ENCODE assay signal across 8 cellular contexts in the genomic region with DNA sequence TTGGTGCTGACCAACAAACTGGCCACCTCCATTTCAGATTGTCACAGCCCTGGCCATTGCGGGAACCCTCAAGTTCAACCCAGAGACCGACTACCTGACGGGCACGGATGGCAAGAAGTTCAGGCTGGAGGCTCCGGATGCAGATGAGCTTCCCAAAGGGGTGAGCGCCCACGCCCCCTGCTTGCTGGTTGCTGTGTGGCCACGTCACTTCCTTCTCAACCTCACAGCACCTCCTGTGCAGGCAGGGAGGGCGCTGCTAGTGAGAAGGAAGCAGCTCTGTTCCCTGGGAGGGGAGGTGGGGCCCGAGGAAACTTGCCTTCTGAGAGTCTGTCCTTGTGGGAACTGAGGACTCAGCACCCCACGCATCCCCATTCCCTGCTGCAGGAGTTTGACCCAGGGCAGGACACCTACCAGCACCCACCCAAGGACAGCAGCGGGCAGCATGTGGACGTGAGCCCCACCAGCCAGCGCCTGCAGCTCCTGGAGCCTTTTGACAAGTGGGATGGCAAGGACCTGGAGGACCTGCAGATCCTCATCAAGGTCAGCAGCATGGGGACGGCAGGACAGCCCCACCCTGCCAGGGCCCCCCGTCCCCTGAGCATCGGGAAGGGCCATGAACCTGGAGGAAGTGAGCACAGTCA. TPM values are rescaled to one million over a fixed set of nuclear protein-coding genes. Genes with fewer than 3 reads are reported as not detected.
A peak's percentile ranks its signal among the peaks of the same experiment; 100 is the strongest.
DNase-seq lines count a peak whose midpoint lies in the region; ATAC-seq and TF ChIP-seq lines count a peak whose summit lies in the region.

No MANE protein-coding gene starts in this region.

- H3K9me3 ChIP-seq in CD8-positive, alpha-beta T cell (ENCODE audit: low read length), result no peaks in the 10 kb centered on the region
- no peaks in the 10 kb centered on the region for H3K9me3 ChIP-seq in prostate gland
- no peaks in the 10 kb centered on the region for H3K9me3 ChIP-seq in trophoblast cell (ENCODE audit: insufficient read depth, low read depth, low read length)

- POLR2A ChIA-PET in CD8-positive, alpha-beta T cell (lab: Charles Lee), result interaction anchor here (0.6 to 3.4 kb wide), 7 partner anchors 19 to 145 kb away, joined by 3 to 14 read pairs (median 4); a partner anchor contains a TSS

- no peaks in the 10 kb centered on the region for H3K27me3 Mint-ChIP-seq in CD8-positive, alpha-beta T cell (ENCODE audit: low read depth)

- H4K12ac ChIP-seq in trophoblast cell (ENCODE audit: low read depth, low read length), result no peak overlapping the region

- no peak for TF ChIP-seq POLR2A in prostate gland (IDR thresholded peaks at IDR 0.05)

- no peak overlapping the region for H4K8ac ChIP-seq in trophoblast cell (ENCODE audit: low read depth, low read length)

- H3K36me3 Mint-ChIP-seq in CD8-positive, alpha-beta T cell, result peaks cover 58% of the 10 kb centered on the region

- no peak overlapping the region for H3K23ac ChIP-seq in trophoblast cell (ENCODE audit: low read length)

- H3K9ac ChIP-seq in trophoblast cell (ENCODE audit: low read length), result no peak overlapping the region

- CTCF ChIA-PET in CD8-positive, alpha-beta T cell (lab: Charles Lee), result interaction anchor here (1.0 to 6.8 kb wide), 7 partner anchors 10 to 602 kb away, joined by 3 to 132 read pairs (median 4); no protein-coding TSS in a partner anchor

- peak overlapping the region; percentile 49 for H3K27ac Mint-ChIP-seq in CD8-positive, alpha-beta T cell

- H2BK120ac ChIP-seq in trophoblast cell (ENCODE audit: insufficient read depth, low read length, poor library complexity), result no peak overlapping the region

- H3K14ac ChIP-seq in trophoblast cell (ENCODE audit: low read length), result no peak overlapping the region

- peaks cover 46% of the 10 kb centered on the region for H3K36me3 ChIP-seq in CD8-positive, alpha-beta T cell (ENCODE audit: insufficient read depth, low read length)
- H3K36me3 ChIP-seq in prostate gland (peaks cover 0 to 16% of the 10 kb centered on the region in 2 donors), trophoblast cell (ENCODE audit: control insufficient read depth in 1 of 2, insufficient read depth in 2 of 2, low read length in 2 of 2) (peaks cover 63 to 68% of the 10 kb centered on the region in 2 experiments)

- H4K91ac ChIP-seq in trophoblast cell (ENCODE audit: low read depth, low read length), result no peak overlapping the region

- intact Hi-C loops in CD8-positive, alpha-beta T cell (cut with DNase I, micrococcal nuclease), result loop anchor here in 1 of 2 experiments (2.0 kb wide), 1 partner anchor 56 kb away; a partner anchor contains a TSS
- intact Hi-C loops in prostate gland (cut with DNase I), result loop anchor here (10.0 kb wide), 1 partner anchor 220 kb away; a partner anchor contains a TSS

- H3K4ac ChIP-seq in trophoblast cell (ENCODE audit: low read depth, low read length), result no peak overlapping the region

- no peaks in the 10 kb centered on the region for H3K9me3 Mint-ChIP-seq in CD8-positive, alpha-beta T cell

- no peak overlapping the region for H3K4me3 Mint-ChIP-seq in CD8-positive, alpha-beta T cell

- no peaks in the 10 kb centered on the region for H3K79me1 ChIP-seq in trophoblast cell (ENCODE audit: low read length)

- H3K27me3 ChIP-seq in CD8-positive, alpha-beta T cell (ENCODE audit: insufficient read depth, low read length), result no peaks in the 10 kb centered on the region
- H3K27me3 ChIP-seq in prostate gland (replicated peaks; ENCODE audit: insufficient read depth) (no peaks in the 10 kb centered on the region), trophoblast cell (ENCODE audit: insufficient read depth, low read length) (no peaks in the 10 kb centered on the region)

- no peak overlapping the region for H2BK5ac ChIP-seq in trophoblast cell (ENCODE audit: low read depth, low read length, poor library complexity)

- no peak overlapping the region for H2AFZ ChIP-seq in trophoblast cell (ENCODE audit: insufficient read depth, low read length, poor library complexity)

- peak overlapping the region; percentile 25 for H3K4me3 ChIP-seq in CD8-positive, alpha-beta T cell (ENCODE audit: low read depth, low read length)
- H3K4me3 ChIP-seq in prostate gland, result no peak overlapping the region
- no peak overlapping the region for H3K4me3 ChIP-seq in trophoblast cell (ENCODE audit: low read depth, low read length)

- peaks cover 15% of the 10 kb centered on the region for H3K4me1 Mint-ChIP-seq in CD8-positive, alpha-beta T cell (ENCODE audit: low read depth)

- DNase-seq in CD8-positive, alpha-beta T cell, result peak; percentile 15 to 82 (median 65)
- DNase-seq in central memory CD4-positive, alpha-beta T cell, result peak; percentile 70
- no peak for DNase-seq in prostate gland (ENCODE audit: low spot score)
- DNase-seq in trophoblast cell, result no peak
- no peak for DNase-seq in HPDE6-E6E7 (ENCODE audit: extremely low spot score)
- no peak for DNase-seq in NCI-H345 (lab: John Stamatoyannopoulos, UW)

- no peak overlapping the region for H3K4me2 ChIP-seq in trophoblast cell (ENCODE audit: low read length)

- peak; percentile 89 for ATAC-seq in CD8-positive, alpha-beta T cell
- no peak for ATAC-seq in HG03457 (IDR thresholded peaks at IDR 0.05; ENCODE audit: unreplicated experiment)

- peak overlapping the region; percentile 55 for H3K27ac ChIP-seq in CD8-positive, alpha-beta T cell (ENCODE audit: low read depth, low read length)
- peak overlapping the region; percentile 72 for H3K27ac ChIP-seq in VCaP
- H3K27ac ChIP-seq in prostate gland, result peak overlapping the region; percentile 70
- H3K27ac ChIP-seq in trophoblast cell (ENCODE audit: low read depth, low read length), result no peak overlapping the region

- WGBS in prostate gland, result 73% methylated on average over 16 of the region's 17 CpGs
- WGBS in trophoblast cell (ENCODE audit: extremely low coverage, insufficient coverage, insufficient read length), result no CpG with 5 or more reads among the region's 17 CpGs

- H2BK12ac ChIP-seq in trophoblast cell (ENCODE audit: low read length), result no peak overlapping the region

- no peak overlapping the region for H2AK5ac ChIP-seq in trophoblast cell (ENCODE audit: low read length)

- H3K18ac ChIP-seq in trophoblast cell (ENCODE audit: low read length), result no peak overlapping the region

- no peaks in the 10 kb centered on the region for H3K79me2 ChIP-seq in trophoblast cell (ENCODE audit: control insufficient read depth, insufficient read depth, low read length, poor library complexity)

- H3K4me1 ChIP-seq in CD8-positive, alpha-beta T cell (ENCODE audit: insufficient read depth, low read length), result peaks cover 19% of the 10 kb centered on the region
- H3K4me1 ChIP-seq in prostate gland (replicated peaks) (peaks cover 5% of the 10 kb centered on the region), trophoblast cell (ENCODE audit: control insufficient read depth in 1 of 2, insufficient read depth in 2 of 2, low read length in 2 of 2) (no peaks in the 10 kb centered on the region)

- no peak for TF ChIP-seq CTCF in CD8-positive, alpha-beta T cell (IDR thresholded peaks at IDR 0.05)
- TF ChIP-seq CTCF in VCaP (conservative IDR thresholded peaks at IDR 0.05) (no peak), prostate gland (IDR thresholded peaks at IDR 0.05) (no peak)

RNA-seq across cellular contexts. Expression of a gene that starts 19.3 kb away (rescaled TPM):
- 10 to 100 TPM; 11.2 to 11.7 TPM for total RNA-seq in CD8-positive, alpha-beta T cell
- 10 to 100 TPM; 27.8 to 29.1 TPM for total RNA-seq in prostate gland
- polyA plus RNA-seq in trophoblast cell (2013), result 18.5 and 20.5 TPM in 2 replicates

RNA-seq across cellular contexts. Expression of a gene that starts 35.9 kb away (rescaled TPM):
- total RNA-seq in CD8-positive, alpha-beta T cell, result not detected
- 10 to 100 TPM in 1 of 2 donors, 1 to 10 TPM in 1; 7.2 to 93.6 TPM for total RNA-seq in prostate gland
- 3.1 TPM in 2 replicates for polyA plus RNA-seq in trophoblast cell (2013)

RNA-seq across cellular contexts. Expression of a gene that starts 56.0 kb away (rescaled TPM):
- 10 to 100 TPM; 83.7 to 95.2 TPM for total RNA-seq in CD8-positive, alpha-beta T cell
- 100 to 1,000 TPM; 100 to 177 TPM for total RNA-seq in prostate gland
- polyA plus RNA-seq in trophoblast cell (2013), result 63.0 and 64.1 TPM in 2 replicates

RNA-seq across cellular contexts. Expression of a gene that starts 56.4 kb away (rescaled TPM):
- total RNA-seq in CD8-positive, alpha-beta T cell, result 10 to 100 TPM; 52.9 to 57.4 TPM
- total RNA-seq in prostate gland, result 10 to 100 TPM; 35.8 to 40.2 TPM
- polyA plus RNA-seq in trophoblast cell (2013), result 46.3 and 48.1 TPM in 2 replicates

Comparison
In these comparisons a context has a peak if more than half of its experiments do, and no peak if none do; other contexts are left out.
1. DNase-seq: peak in CD8-positive, alpha-beta T cell (7 of 7) and central memory CD4-positive, alpha-beta T cell (single experiment); none in prostate gland (single experiment), trophoblast cell (0 of 2), HPDE6-E6E7 (single experiment) and NCI-H345 (single experiment).
2. RNA of a gene that starts 35.9 kb away (total RNA-seq): 7.2 to 93.6 TPM in prostate gland; not detected in CD8-positive, alpha-beta T cell; every median in the first group is over 4 times any median in the second.